1 cellular context compared by ENCODE assay signal in genomic region chr15:43204016-43204901, GRCh38.
TF ChIP-seq lines count a peak whose summit lies in the region.

No MANE protein-coding gene starts in this region.

TF ChIP-seq in HEK293, 187 proteins besides CTCF, POLR2A, EP300 and RAD21 (continued from another document):
- TF ChIP-seq TSHZ1 (tag by site-specific recombination; IDR thresholded peaks at IDR 0.05; ENCODE audit: borderline replicate concordance) = no peak
- TF ChIP-seq ZSCAN16 (tag by site-specific recombination; IDR thresholded peaks at IDR 0.05) = no peak
- no peak for TF ChIP-seq PRDM1 (tag by site-specific recombination; IDR thresholded peaks at IDR 0.05)
- TF ChIP-seq ZNF785 (tag by site-specific recombination; IDR thresholded peaks at IDR 0.05) = no peak
- no peak for TF ChIP-seq ZNF366 (tag by site-specific recombination; conservative IDR thresholded peaks at IDR 0.05)
- TF ChIP-seq ZIC2 (tag by site-specific recombination; IDR thresholded peaks at IDR 0.05) = no peak
- TF ChIP-seq ZNF132 (tag by site-specific recombination; IDR thresholded peaks at IDR 0.05; ENCODE audit: borderline replicate concordance) = no peak
- TF ChIP-seq SCRT1 (tag by site-specific recombination; IDR thresholded peaks at IDR 0.05; ENCODE audit: borderline replicate concordance) = no peak
- no peak for TF ChIP-seq ZNF19 (tag by site-specific recombination; IDR thresholded peaks at IDR 0.05; ENCODE audit: low read depth)
- TF ChIP-seq ZNF585B (tag by site-specific recombination; IDR thresholded peaks at IDR 0.05) = no peak
- 0 out of 2 replicates have a peak, but pooled peaks have one; percentile 34 for TF ChIP-seq PATZ1 (tag by site-specific recombination; IDR thresholded peaks at IDR 0.05)
- no peak for TF ChIP-seq ZBTB26 (tag by site-specific recombination; optimal IDR thresholded peaks at IDR 0.05)
- no peak for TF ChIP-seq ZSCAN4 (tag by site-specific recombination; IDR thresholded peaks at IDR 0.05)
- TF ChIP-seq ZBTB44 (tag by site-specific recombination; IDR thresholded peaks at IDR 0.05) = no peak
- no peak for TF ChIP-seq ZNF114 (tag by site-specific recombination; IDR thresholded peaks at IDR 0.05)
- 0 out of 2 replicates have a peak, but pooled peaks have one; percentile 38 for TF ChIP-seq ZBTB17 (tag by site-specific recombination; IDR thresholded peaks at IDR 0.05)
- TF ChIP-seq ZNF24 (tag by site-specific recombination; IDR thresholded peaks at IDR 0.05) = no peak
- TF ChIP-seq GLIS1 (tag by site-specific recombination; IDR thresholded peaks at IDR 0.05) = peak; percentile 46; the same call in 1 of the 2 replicates
- no peak for TF ChIP-seq ZNF223 (tag by site-specific recombination; IDR thresholded peaks at IDR 0.05)
- TF ChIP-seq SP7 (tag by site-specific recombination; IDR thresholded peaks at IDR 0.05) = no peak
- TF ChIP-seq ZNF184 (tag by site-specific recombination; IDR thresholded peaks at IDR 0.05) = no peak
- TF ChIP-seq ZNF692 (tag by site-specific recombination; IDR thresholded peaks at IDR 0.05) = 0 out of 2 replicates have a peak, but pooled peaks have one; percentile 18
- TF ChIP-seq ZNF362 (tag by site-specific recombination; IDR thresholded peaks at IDR 0.05) = no peak
- no peak for TF ChIP-seq ZNF510 (tag by site-specific recombination; IDR thresholded peaks at IDR 0.05; ENCODE audit: insufficient replicate concordance)
- TF ChIP-seq ZNF423 (tag by site-specific recombination; IDR thresholded peaks at IDR 0.05) = no peak
